ENCODE assay signal across 10 cellular contexts in genomic region chr13:49262634-49263033, GRCh38. TPM values are rescaled to one million over a fixed set of nuclear protein-coding genes. Genes with fewer than 3 reads are reported as not detected.
"Had no signal": no experiment of that assay in that cellular context is flagged by ENCODE, and none has a peak within 500 bp of the region (broad histone marks: within the 10 kb centered on the region; RNA-seq: fewer than 3 reads in every experiment).

No MANE protein-coding gene starts in this region.

- H3K27ac ChIP-seq: GM23248 had no signal

- H3K4me1 ChIP-seq: HAP-1 had no signal

- H3K4me3 ChIP-seq: GM23248, GM23338, HAP-1 had no signal

- ATAC-seq: GM23338, HCT116 had no signal

- H3K4me3 Mint-ChIP-seq: GM23338, H9, HFFc6 had no signal

- H3K9ac ChIP-seq: GM23248 had no signal

- DNase-seq: GM23248, GOT3, H7, H9, HCEC 1CT, HFFc6 had no signal

- H3K9me3 Mint-ChIP-seq: GM23338, H9, HFFc6 had no signal

- H3K9me3 ChIP-seq: HAP-1 had no signal

- H3K27ac Mint-ChIP-seq: GM23338, HFFc6 had no signal

RNA-seq across cellular contexts. Expression of gene MLNR, which starts 42.5 kb away (rescaled TPM):
- total RNA-seq: GM23248, H4, H7, H9, HFFc6 had no signal
- polyA plus RNA-seq: GM23248, GM23338 had no signal
